15 cellular contexts compared by ENCODE assay signal in genomic region chr22:46672731-46673130, GRCh38. TPM values are rescaled to one million over a fixed set of nuclear protein-coding genes. Genes with fewer than 3 reads are reported as not detected.
DNase-seq lines count a peak whose midpoint lies in the region; ATAC-seq lines count a peak whose summit lies in the region.
"Had no signal": no experiment of that assay in that cellular context is flagged by ENCODE, and none has a peak within 500 bp of the region (broad histone marks: within the 10 kb centered on the region; RNA-seq: fewer than 3 reads in every experiment).

No MANE protein-coding gene starts in this region.

- intact Hi-C loops in left colon (cut with DNase I, micrococcal nuclease) = no loop called here

- peak; percentile 59 for DNase-seq in AG20443 (ENCODE audit: low spot score)
- DNase-seq in CD4-positive, CD25-positive, alpha-beta regulatory T cell = no peak
- DNase-seq in OCI-M1 (lab: John Stamatoyannopoulos, UW) = peak; percentile 70
- DNase-seq in left colon = peak; percentile 69 to 71
- DNase-seq in NCI-H2227 (lab: John Stamatoyannopoulos, UW; ENCODE audit: unreplicated experiment) = no peak
- no peak for DNase-seq in glomerular visceral epithelial cell (ENCODE audit: extremely low spot score)
- no peak for DNase-seq in activated CD8-positive, alpha-beta memory T cell treated with anti-CD3 and anti-CD28 coated beads, Interleukin-2, amount 50 U/mL, for 48 hours
- DNase-seq: effector CD4-positive, alpha-beta T cell; GF-D8; left cardiac atrium; NCI-H774; ovary; stomach had no signal

- H3K4me1 ChIP-seq in CD4-positive, CD25-positive, alpha-beta regulatory T cell (ENCODE audit: control insufficient read depth, insufficient read depth, low read length, poor library complexity, severe bottlenecking) = peaks cover 36% of the 10 kb centered on the region

- peaks cover 5% of the 10 kb centered on the region for H3K36me3 Mint-ChIP-seq in CD4-positive, CD25-positive, alpha-beta regulatory T cell

- H3K9me3 Mint-ChIP-seq in CD4-positive, CD25-positive, alpha-beta regulatory T cell = no peaks in the 10 kb centered on the region

- peak overlapping the region in 2 of 3 donors; percentile 26 to 65 for H3K27ac Mint-ChIP-seq in CD4-positive, CD25-positive, alpha-beta regulatory T cell

- no peak for ATAC-seq in CD4-positive, CD25-positive, alpha-beta regulatory T cell (ENCODE audit: low read depth in 2 of 2)
- ATAC-seq in left colon = peak; percentile 80
- ATAC-seq: left cardiac atrium had no signal

- H3K9me3 ChIP-seq in CD4-positive, CD25-positive, alpha-beta regulatory T cell (ENCODE audit: control insufficient read depth in 2 of 2, low read length in 2 of 2) = no peaks in the 10 kb centered on the region
- H3K9me3 ChIP-seq: ovary, stomach had no signal

- no peak overlapping the region for H3K4me3 ChIP-seq in CD4-positive, CD25-positive, alpha-beta regulatory T cell (ENCODE audit: low read depth, low read length)
- H3K4me3 ChIP-seq: ovary, smooth muscle cell, stomach had no signal

- peaks cover 4% of the 10 kb centered on the region for H3K27me3 Mint-ChIP-seq in CD4-positive, CD25-positive, alpha-beta regulatory T cell

- peak overlapping the region in 1 of 4 donors; percentile 64 for H3K4me3 Mint-ChIP-seq in CD4-positive, CD25-positive, alpha-beta regulatory T cell

- H3K27ac ChIP-seq in CD4-positive, CD25-positive, alpha-beta regulatory T cell (ENCODE audit: insufficient read depth, low read length, poor library complexity, severe bottlenecking) = peak overlapping the region; percentile 80
- H3K27ac ChIP-seq: ovary, RWPE1, stomach had no signal

- H3K36me3 ChIP-seq in CD4-positive, CD25-positive, alpha-beta regulatory T cell (ENCODE audit: control insufficient read depth, insufficient read depth, low read length) = peaks cover 2% of the 10 kb centered on the region
- H3K36me3 ChIP-seq: ovary had no signal

- H3K4me1 Mint-ChIP-seq in CD4-positive, CD25-positive, alpha-beta regulatory T cell = peaks cover 2 to 36% (median 11%) of the 10 kb centered on the region in 4 donors

- no peaks in the 10 kb centered on the region for H3K27me3 ChIP-seq in CD4-positive, CD25-positive, alpha-beta regulatory T cell (ENCODE audit: control insufficient read depth, insufficient read depth, low read length)
- H3K27me3 ChIP-seq: ovary, stomach had no signal

RNA-seq across cellular contexts. Expression of gene GRAMD4, which starts 52.5 kb away (rescaled TPM):
- total RNA-seq in CD4-positive, CD25-positive, alpha-beta regulatory T cell = 43.6 TPM
- 1 to 10 TPM; 7.0 to 9.8 (median 7.3) TPM for polyA plus RNA-seq in CD4-positive, CD25-positive, alpha-beta regulatory T cell
- total RNA-seq in left colon = 100 to 1,000 TPM; 178 to 213 TPM

Comparison
In these comparisons a context has a peak if more than half of its experiments do, and no peak if none do; other contexts are left out.
1. DNase-seq: peak in AG20443 (single experiment), OCI-M1 (single experiment) and left colon (2 of 2); none in CD4-positive, CD25-positive, alpha-beta regulatory T cell (0 of 3), NCI-H2227 (single experiment), glomerular visceral epithelial cell (single experiment) and activated CD8-positive, alpha-beta memory T cell treated with anti-CD3 and anti-CD28 coated beads, Interleukin-2, amount 50 U/mL, for 48 hours (single experiment).